ENCODE assay signal across 8 cellular contexts in the genomic region with DNA sequence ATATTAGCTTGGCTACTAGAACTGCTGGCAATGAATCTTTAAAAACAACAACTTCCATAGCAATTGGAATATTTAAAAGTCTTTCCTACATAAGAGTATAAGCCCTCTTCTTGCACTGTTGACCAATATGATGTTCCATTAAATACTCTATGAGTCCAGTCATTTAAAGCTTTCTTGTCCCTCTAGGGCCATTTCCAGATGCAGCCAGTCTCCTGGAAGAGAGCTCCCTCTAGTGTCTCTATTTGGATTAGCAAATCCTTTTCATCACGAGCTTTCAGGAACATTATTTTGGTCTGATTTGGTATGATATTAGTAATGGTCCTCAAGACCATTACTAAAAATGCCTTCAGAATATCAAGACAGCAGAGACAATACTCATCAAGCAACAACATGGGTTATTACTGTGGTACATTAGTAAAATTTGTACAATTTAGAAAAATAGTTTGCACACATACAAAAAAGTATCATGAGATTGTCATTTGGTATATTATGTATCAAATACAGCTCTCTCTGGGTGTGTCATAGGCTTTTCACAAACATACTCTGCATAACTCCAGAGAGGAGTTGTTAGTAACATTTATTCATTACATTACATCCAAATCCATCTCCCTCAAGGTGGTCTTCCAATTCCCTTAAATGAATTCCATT.
DNase-seq lines count a peak whose midpoint lies in the region; ATAC-seq, FAIRE-seq and TF ChIP-seq lines count a peak whose summit lies in the region.

No MANE protein-coding gene starts in this region.

- DNase-seq in A172 (ENCODE audit: low spot score) (peak; percentile 46), NAMALWA (ENCODE audit: low spot score) (peak; percentile 67), astrocyte of the spinal cord (ENCODE audit: low read depth, low spot score) (peak; percentile 61), left colon (no peak)
- DNase-seq in activated T-helper 2 cell treated with anti-CD3 and anti-CD28 coated beads, Interferon-gamma antibody, Interleukin-2, Interleukin-4, amounts not matched to agents 10 μg/mL and 5 μg/mL and 100 μg/mL, durations not matched to agents 14 hours and 24 hours and 36 hours (ENCODE audit: low spot score) = no peak

- no peaks in the 10 kb centered on the region for H3K4me1 Mint-ChIP-seq in activated T-helper 2 cell treated with anti-CD3 and anti-CD28 coated beads, Interferon-gamma antibody, Interleukin-2, Interleukin-4, amounts not matched to agents 10 μg/mL and 5 μg/mL and 100 μg/mL, durations not matched to agents 14 hours and 24 hours and 36 hours (ENCODE audit: low read depth)

- no peaks in the 10 kb centered on the region for H3K9me3 Mint-ChIP-seq in activated T-helper 2 cell treated with anti-CD3 and anti-CD28 coated beads, Interferon-gamma antibody, Interleukin-2, Interleukin-4, amounts not matched to agents 10 μg/mL and 5 μg/mL and 100 μg/mL, durations not matched to agents 14 hours and 24 hours and 36 hours

- peak; percentile 85 for TF ChIP-seq CTCF in astrocyte of the spinal cord (IDR thresholded peaks at IDR 0.05; ENCODE audit: low read depth, low read length)

- no peak overlapping the region for H3K4me3 Mint-ChIP-seq in activated T-helper 2 cell treated with anti-CD3 and anti-CD28 coated beads, Interferon-gamma antibody, Interleukin-2, Interleukin-4, amounts not matched to agents 10 μg/mL and 5 μg/mL and 100 μg/mL, durations not matched to agents 14 hours and 24 hours and 36 hours (ENCODE audit: low read depth)

- H3K4me3 ChIP-seq in astrocyte of the spinal cord (ENCODE audit: low read depth, low read length) = no peak overlapping the region

- ATAC-seq in left colon (peak; percentile 64), HG02623 (IDR thresholded peaks at IDR 0.05; ENCODE audit: unreplicated experiment) (no peak), HG02885 (IDR thresholded peaks at IDR 0.05; ENCODE audit: poor library complexity, unreplicated experiment) (no peak)

- no peak overlapping the region for H3K27ac Mint-ChIP-seq in activated T-helper 2 cell treated with anti-CD3 and anti-CD28 coated beads, Interferon-gamma antibody, Interleukin-2, Interleukin-4, amounts not matched to agents 10 μg/mL and 5 μg/mL and 100 μg/mL, durations not matched to agents 14 hours and 24 hours and 36 hours

- H3K36me3 Mint-ChIP-seq in activated T-helper 2 cell treated with anti-CD3 and anti-CD28 coated beads, Interferon-gamma antibody, Interleukin-2, Interleukin-4, amounts not matched to agents 10 μg/mL and 5 μg/mL and 100 μg/mL, durations not matched to agents 14 hours and 24 hours and 36 hours (ENCODE audit: low read depth) = no peaks in the 10 kb centered on the region

- intact Hi-C loops in left colon (cut with DNase I, micrococcal nuclease) = loop anchor here in 1 of 2 donors (5.0 to 10.0 kb wide), 2 partner anchors 152 to 370 kb away; no protein-coding TSS in a partner anchor
- intact Hi-C loops in activated T-helper 2 cell treated with anti-CD3 and anti-CD28 coated beads, Interferon-gamma antibody, Interleukin-2, Interleukin-4, amounts not matched to agents 10 μg/mL and 5 μg/mL and 100 μg/mL, durations not matched to agents 14 hours and 24 hours and 36 hours (cut with micrococcal nuclease) = loop anchor here (10.0 kb wide), 1 partner anchor 160 kb away; no protein-coding TSS in a partner anchor

- no peaks in the 10 kb centered on the region for H3K27me3 Mint-ChIP-seq in activated T-helper 2 cell treated with anti-CD3 and anti-CD28 coated beads, Interferon-gamma antibody, Interleukin-2, Interleukin-4, amounts not matched to agents 10 μg/mL and 5 μg/mL and 100 μg/mL, durations not matched to agents 14 hours and 24 hours and 36 hours (ENCODE audit: low read depth)

- in situ Hi-C loops in astrocyte of the spinal cord (cut with HindIII; ENCODE audit: low sequenced_read_pairs) = no loop called here

- peak; percentile 98 for FAIRE-seq in G401.6 (lab: Jason Lieb, UNC)

Comparison
In these comparisons a context has a peak if more than half of its experiments do, and no peak if none do; other contexts are left out.
1. DNase-seq: peak in A172 (single experiment), NAMALWA (single experiment) and astrocyte of the spinal cord (single experiment); none in left colon (0 of 2) and activated T-helper 2 cell treated with anti-CD3 and anti-CD28 coated beads, Interferon-gamma antibody, Interleukin-2, Interleukin-4, amounts not matched to agents 10 μg/mL and 5 μg/mL and 100 μg/mL, durations not matched to agents 14 hours and 24 hours and 36 hours (single experiment).